2 cellular contexts compared by ENCODE assay signal in the genomic region with DNA sequence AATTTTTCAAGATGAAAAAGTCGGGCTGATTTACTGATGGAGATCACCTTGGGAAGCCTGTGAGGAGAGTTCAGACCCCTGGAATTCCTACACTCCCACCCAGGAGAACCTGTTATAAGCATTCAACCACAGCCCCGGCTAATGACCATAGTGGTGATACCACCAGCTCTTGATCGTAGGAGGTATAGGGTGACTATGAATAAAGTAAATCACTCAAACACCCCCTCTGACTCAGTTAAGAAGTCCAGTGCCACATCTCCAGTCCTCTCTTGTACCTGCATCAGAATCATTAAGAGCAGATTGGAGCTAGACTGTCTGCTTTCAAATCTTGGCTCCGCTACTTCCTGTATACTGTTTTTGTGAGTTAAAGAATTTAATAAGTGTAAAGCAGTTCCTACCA.
TF ChIP-seq lines count a peak whose summit lies in the region.

No MANE protein-coding gene starts in this region.

TF ChIP-seq in SK-N-SH, 30 proteins besides CTCF, POLR2A, EP300 and RAD21 (continued from another document):
- TF ChIP-seq, protein P1, sequence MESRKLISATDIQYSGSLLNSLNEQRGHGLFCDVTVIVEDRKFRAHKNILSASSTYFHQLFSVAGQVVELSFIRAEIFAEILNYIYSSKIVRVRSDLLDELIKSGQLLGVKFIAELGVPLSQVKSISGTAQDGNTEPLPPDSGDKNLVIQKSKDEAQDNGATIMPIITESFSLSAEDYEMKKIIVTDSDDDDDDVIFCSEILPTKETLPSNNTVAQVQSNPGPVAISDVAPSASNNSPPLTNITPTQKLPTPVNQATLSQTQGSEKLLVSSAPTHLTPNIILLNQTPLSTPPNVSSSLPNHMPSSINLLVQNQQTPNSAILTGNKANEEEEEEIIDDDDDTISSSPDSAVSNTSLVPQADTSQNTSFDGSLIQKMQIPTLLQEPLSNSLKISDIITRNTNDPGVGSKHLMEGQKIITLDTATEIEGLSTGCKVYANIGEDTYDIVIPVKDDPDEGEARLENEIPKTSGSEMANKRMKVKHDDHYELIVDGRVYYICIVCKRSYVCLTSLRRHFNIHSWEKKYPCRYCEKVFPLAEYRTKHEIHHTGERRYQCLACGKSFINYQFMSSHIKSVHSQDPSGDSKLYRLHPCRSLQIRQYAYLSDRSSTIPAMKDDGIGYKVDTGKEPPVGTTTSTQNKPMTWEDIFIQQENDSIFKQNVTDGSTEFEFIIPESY (IDR thresholded peaks at IDR 0.05; ENCODE audit: borderline replicate concordance, low read depth): no peak
- TF ChIP-seq RFX5 (IDR thresholded peaks at IDR 0.05; ENCODE audit: low read length) (no peak), POLR2AphosphoS5 (IDR thresholded peaks at IDR 0.05; ENCODE audit: low read depth, low read length) (peak; percentile 34; the same call in 1 of the 2 replicates), SMC3 (IDR thresholded peaks at IDR 0.05; ENCODE audit: low read depth, low read length) (no peak), TEAD4 (IDR thresholded peaks at IDR 0.05; ENCODE audit: borderline replicate concordance, insufficient read depth) (no peak), SIN3A (IDR thresholded peaks at IDR 0.05; ENCODE audit: borderline replicate concordance, low read depth, low read length) (peak; percentile 22; the same call in 1 of the 2 replicates), FOSL2 (IDR thresholded peaks at IDR 0.05; ENCODE audit: borderline replicate concordance, low read depth) (no peak)
- TF ChIP-seq, protein P2, sequence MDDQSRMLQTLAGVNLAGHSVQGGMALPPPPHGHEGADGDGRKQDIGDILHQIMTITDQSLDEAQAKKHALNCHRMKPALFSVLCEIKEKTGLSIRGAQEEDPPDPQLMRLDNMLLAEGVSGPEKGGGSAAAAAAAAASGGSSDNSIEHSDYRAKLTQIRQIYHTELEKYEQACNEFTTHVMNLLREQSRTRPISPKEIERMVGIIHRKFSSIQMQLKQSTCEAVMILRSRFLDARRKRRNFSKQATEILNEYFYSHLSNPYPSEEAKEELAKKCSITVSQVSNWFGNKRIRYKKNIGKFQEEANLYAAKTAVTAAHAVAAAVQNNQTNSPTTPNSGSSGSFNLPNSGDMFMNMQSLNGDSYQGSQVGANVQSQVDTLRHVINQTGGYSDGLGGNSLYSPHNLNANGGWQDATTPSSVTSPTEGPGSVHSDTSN (IDR thresholded peaks at IDR 0.05): 0 out of 2 replicates have a peak, but pooled peaks have one; percentile 4
- TF ChIP-seq, protein P3, sequence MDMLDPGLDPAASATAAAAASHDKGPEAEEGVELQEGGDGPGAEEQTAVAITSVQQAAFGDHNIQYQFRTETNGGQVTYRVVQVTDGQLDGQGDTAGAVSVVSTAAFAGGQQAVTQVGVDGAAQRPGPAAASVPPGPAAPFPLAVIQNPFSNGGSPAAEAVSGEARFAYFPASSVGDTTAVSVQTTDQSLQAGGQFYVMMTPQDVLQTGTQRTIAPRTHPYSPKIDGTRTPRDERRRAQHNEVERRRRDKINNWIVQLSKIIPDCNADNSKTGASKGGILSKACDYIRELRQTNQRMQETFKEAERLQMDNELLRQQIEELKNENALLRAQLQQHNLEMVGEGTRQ (IDR thresholded peaks at IDR 0.05; ENCODE audit: borderline replicate concordance, low read depth, low read length): no peak
- TF ChIP-seq, protein P4, sequence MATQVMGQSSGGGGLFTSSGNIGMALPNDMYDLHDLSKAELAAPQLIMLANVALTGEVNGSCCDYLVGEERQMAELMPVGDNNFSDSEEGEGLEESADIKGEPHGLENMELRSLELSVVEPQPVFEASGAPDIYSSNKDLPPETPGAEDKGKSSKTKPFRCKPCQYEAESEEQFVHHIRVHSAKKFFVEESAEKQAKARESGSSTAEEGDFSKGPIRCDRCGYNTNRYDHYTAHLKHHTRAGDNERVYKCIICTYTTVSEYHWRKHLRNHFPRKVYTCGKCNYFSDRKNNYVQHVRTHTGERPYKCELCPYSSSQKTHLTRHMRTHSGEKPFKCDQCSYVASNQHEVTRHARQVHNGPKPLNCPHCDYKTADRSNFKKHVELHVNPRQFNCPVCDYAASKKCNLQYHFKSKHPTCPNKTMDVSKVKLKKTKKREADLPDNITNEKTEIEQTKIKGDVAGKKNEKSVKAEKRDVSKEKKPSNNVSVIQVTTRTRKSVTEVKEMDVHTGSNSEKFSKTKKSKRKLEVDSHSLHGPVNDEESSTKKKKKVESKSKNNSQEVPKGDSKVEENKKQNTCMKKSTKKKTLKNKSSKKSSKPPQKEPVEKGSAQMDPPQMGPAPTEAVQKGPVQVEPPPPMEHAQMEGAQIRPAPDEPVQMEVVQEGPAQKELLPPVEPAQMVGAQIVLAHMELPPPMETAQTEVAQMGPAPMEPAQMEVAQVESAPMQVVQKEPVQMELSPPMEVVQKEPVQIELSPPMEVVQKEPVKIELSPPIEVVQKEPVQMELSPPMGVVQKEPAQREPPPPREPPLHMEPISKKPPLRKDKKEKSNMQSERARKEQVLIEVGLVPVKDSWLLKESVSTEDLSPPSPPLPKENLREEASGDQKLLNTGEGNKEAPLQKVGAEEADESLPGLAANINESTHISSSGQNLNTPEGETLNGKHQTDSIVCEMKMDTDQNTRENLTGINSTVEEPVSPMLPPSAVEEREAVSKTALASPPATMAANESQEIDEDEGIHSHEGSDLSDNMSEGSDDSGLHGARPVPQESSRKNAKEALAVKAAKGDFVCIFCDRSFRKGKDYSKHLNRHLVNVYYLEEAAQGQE (IDR thresholded peaks at IDR 0.05; ENCODE audit: low read depth, low read length): no peak

TF ChIP-seq in SK-N-SH treated with all-trans-retinoic acid at 6 μM for 48 hours, 23 proteins besides CTCF, POLR2A, EP300 and RAD21 (continued from another document):
- TF ChIP-seq, protein P5, sequence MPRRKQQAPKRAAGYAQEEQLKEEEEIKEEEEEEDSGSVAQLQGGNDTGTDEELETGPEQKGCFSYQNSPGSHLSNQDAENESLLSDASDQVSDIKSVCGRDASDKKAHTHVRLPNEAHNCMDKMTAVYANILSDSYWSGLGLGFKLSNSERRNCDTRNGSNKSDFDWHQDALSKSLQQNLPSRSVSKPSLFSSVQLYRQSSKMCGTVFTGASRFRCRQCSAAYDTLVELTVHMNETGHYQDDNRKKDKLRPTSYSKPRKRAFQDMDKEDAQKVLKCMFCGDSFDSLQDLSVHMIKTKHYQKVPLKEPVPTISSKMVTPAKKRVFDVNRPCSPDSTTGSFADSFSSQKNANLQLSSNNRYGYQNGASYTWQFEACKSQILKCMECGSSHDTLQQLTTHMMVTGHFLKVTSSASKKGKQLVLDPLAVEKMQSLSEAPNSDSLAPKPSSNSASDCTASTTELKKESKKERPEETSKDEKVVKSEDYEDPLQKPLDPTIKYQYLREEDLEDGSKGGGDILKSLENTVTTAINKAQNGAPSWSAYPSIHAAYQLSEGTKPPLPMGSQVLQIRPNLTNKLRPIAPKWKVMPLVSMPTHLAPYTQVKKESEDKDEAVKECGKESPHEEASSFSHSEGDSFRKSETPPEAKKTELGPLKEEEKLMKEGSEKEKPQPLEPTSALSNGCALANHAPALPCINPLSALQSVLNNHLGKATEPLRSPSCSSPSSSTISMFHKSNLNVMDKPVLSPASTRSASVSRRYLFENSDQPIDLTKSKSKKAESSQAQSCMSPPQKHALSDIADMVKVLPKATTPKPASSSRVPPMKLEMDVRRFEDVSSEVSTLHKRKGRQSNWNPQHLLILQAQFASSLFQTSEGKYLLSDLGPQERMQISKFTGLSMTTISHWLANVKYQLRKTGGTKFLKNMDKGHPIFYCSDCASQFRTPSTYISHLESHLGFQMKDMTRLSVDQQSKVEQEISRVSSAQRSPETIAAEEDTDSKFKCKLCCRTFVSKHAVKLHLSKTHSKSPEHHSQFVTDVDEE (CRISPR knock-in tag; IDR thresholded peaks at IDR 0.05): no peak
- TF ChIP-seq ZNF565 (CRISPR knock-in tag; conservative IDR thresholded peaks at IDR 0.05; ENCODE audit: low read depth): no peak
- TF ChIP-seq, protein P6, sequence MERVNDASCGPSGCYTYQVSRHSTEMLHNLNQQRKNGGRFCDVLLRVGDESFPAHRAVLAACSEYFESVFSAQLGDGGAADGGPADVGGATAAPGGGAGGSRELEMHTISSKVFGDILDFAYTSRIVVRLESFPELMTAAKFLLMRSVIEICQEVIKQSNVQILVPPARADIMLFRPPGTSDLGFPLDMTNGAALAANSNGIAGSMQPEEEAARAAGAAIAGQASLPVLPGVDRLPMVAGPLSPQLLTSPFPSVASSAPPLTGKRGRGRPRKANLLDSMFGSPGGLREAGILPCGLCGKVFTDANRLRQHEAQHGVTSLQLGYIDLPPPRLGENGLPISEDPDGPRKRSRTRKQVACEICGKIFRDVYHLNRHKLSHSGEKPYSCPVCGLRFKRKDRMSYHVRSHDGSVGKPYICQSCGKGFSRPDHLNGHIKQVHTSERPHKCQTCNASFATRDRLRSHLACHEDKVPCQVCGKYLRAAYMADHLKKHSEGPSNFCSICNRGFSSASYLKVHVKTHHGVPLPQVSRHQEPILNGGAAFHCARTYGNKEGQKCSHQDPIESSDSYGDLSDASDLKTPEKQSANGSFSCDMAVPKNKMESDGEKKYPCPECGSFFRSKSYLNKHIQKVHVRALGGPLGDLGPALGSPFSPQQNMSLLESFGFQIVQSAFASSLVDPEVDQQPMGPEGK (CRISPR knock-in tag; IDR thresholded peaks at IDR 0.05; ENCODE audit: borderline replicate concordance): no peak
- no peak for TF ChIP-seq ZFP3 (CRISPR knock-in tag; IDR thresholded peaks at IDR 0.05)
- no peak for TF ChIP-seq SNAI2 (CRISPR knock-in tag; IDR thresholded peaks at IDR 0.05)
- TF ChIP-seq RARB (CRISPR knock-in tag; IDR thresholded peaks at IDR 0.05): no peak
- no peak for TF ChIP-seq ARNTL (CRISPR knock-in tag; IDR thresholded peaks at IDR 0.05; ENCODE audit: borderline replicate concordance, low read depth)
- TF ChIP-seq GLIS3 (CRISPR knock-in tag; IDR thresholded peaks at IDR 0.05): no peak
- no peak for TF ChIP-seq OSR1 (CRISPR knock-in tag; IDR thresholded peaks at IDR 0.05)
- TF ChIP-seq, protein P7, sequence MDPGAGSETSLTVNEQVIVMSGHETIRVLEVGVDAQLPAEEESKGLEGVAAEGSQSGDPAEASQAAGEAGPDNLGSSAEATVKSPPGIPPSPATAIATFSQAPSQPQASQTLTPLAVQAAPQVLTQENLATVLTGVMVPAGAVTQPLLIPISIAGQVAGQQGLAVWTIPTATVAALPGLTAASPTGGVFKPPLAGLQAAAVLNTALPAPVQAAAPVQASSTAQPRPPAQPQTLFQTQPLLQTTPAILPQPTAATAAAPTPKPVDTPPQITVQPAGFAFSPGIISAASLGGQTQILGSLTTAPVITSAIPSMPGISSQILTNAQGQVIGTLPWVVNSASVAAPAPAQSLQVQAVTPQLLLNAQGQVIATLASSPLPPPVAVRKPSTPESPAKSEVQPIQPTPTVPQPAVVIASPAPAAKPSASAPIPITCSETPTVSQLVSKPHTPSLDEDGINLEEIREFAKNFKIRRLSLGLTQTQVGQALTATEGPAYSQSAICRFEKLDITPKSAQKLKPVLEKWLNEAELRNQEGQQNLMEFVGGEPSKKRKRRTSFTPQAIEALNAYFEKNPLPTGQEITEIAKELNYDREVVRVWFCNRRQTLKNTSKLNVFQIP (CRISPR knock-in tag; IDR thresholded peaks at IDR 0.05; ENCODE audit: borderline replicate concordance, low read depth): no peak
TF ChIP-seq in SK-N-SH treated with all-trans-retinoic acid at 6 μM for 48 hours: peak in this region for 0.
